ENCODE assay signal across 1 cellular context in genomic region chr3:14322667-14323295, GRCh38.
TF ChIP-seq lines count a peak whose summit lies in the region.

No MANE protein-coding gene starts in this region.

TF ChIP-seq in HepG2, 621 proteins besides CTCF, POLR2A, EP300 and RAD21 (continued from another document and continues in another):
- TF ChIP-seq ZNF563 (CRISPR knock-in tag; IDR thresholded peaks at IDR 0.05) (0 out of 2 replicates have a peak, but pooled peaks have one; percentile 66), EHMT2 (IDR thresholded peaks at IDR 0.05; ENCODE audit: borderline replicate concordance, low read depth, low read length) (peak; percentile 77), ZNF143 (CRISPR knock-in tag; IDR thresholded peaks at IDR 0.05) (no peak), ZBTB42 (CRISPR knock-in tag; IDR thresholded peaks at IDR 0.05) (no peak), ZNF772 (CRISPR knock-in tag; IDR thresholded peaks at IDR 0.05) (0 out of 2 replicates have a peak, but pooled peaks have one; percentile 39), JARID2 (CRISPR knock-in tag; IDR thresholded peaks at IDR 0.05; ENCODE audit: insufficient replicate concordance) (no peak), KIAA2018 (CRISPR knock-in tag; IDR thresholded peaks at IDR 0.05; ENCODE audit: borderline replicate concordance) (no peak), JDP2 (CRISPR knock-in tag; IDR thresholded peaks at IDR 0.05; ENCODE audit: borderline replicate concordance) (no peak), RBM22 (optimal IDR thresholded peaks at IDR 0.05; ENCODE audit: low read length) (no peak), MZF1 (CRISPR knock-in tag; IDR thresholded peaks at IDR 0.05; ENCODE audit: borderline replicate concordance) (no peak), E2F5 (CRISPR knock-in tag; conservative IDR thresholded peaks at IDR 0.05) (no peak), ETS1 (CRISPR knock-in tag; IDR thresholded peaks at IDR 0.05) (no peak), RARG (CRISPR knock-in tag; IDR thresholded peaks at IDR 0.05; ENCODE audit: low read depth) (no peak), JUN (CRISPR knock-in tag; IDR thresholded peaks at IDR 0.05) (peak; percentile 50; the same call in 1 of the 2 replicates), ZBTB49 (CRISPR knock-in tag; IDR thresholded peaks at IDR 0.05; ENCODE audit: borderline replicate concordance) (no peak), JUNB (CRISPR knock-in tag; IDR thresholded peaks at IDR 0.05; ENCODE audit: borderline replicate concordance) (no peak), ZBTB14 (CRISPR knock-in tag; IDR thresholded peaks at IDR 0.05) (no peak), ZNF678 (CRISPR knock-in tag; IDR thresholded peaks at IDR 0.05) (no peak), ZBTB2 (CRISPR knock-in tag; IDR thresholded peaks at IDR 0.05; ENCODE audit: low read depth) (no peak), SKIL (CRISPR knock-in tag; IDR thresholded peaks at IDR 0.05; ENCODE audit: borderline replicate concordance) (no peak), NFYC (CRISPR knock-in tag; IDR thresholded peaks at IDR 0.05) (no peak), ZNF12 (CRISPR knock-in tag; IDR thresholded peaks at IDR 0.05) (no peak), ZNF598 (CRISPR knock-in tag; IDR thresholded peaks at IDR 0.05; ENCODE audit: borderline replicate concordance) (no peak), ZNF546 (CRISPR knock-in tag; conservative IDR thresholded peaks at IDR 0.05) (no peak), ZNF451 (CRISPR knock-in tag; IDR thresholded peaks at IDR 0.05) (no peak), SYNCRIP (IDR thresholded peaks at IDR 0.05; ENCODE audit: insufficient read depth, low read depth, low read length) (no peak), PRDM15 (CRISPR knock-in tag; IDR thresholded peaks at IDR 0.05) (no peak), ZNF605 (CRISPR knock-in tag; IDR thresholded peaks at IDR 0.05) (peak; percentile 20; the same call in 1 of the 2 replicates), MTF1 (CRISPR knock-in tag; IDR thresholded peaks at IDR 0.05) (no peak), SAP130 (CRISPR knock-in tag; IDR thresholded peaks at IDR 0.05; ENCODE audit: low read depth) (peak; percentile 46; the same call in 1 of the 2 replicates), RNF219 (CRISPR knock-in tag; IDR thresholded peaks at IDR 0.05) (no peak), GFI1 (CRISPR knock-in tag; IDR thresholded peaks at IDR 0.05; ENCODE audit: borderline replicate concordance) (no peak), TBL1XR1 (IDR thresholded peaks at IDR 0.05; ENCODE audit: borderline replicate concordance, low read length, partially characterized antibody) (no peak), FOXC1 (CRISPR knock-in tag; IDR thresholded peaks at IDR 0.05; ENCODE audit: borderline replicate concordance) (no peak)
